ENCODE assay signal across 8 cellular contexts in the genomic region with DNA sequence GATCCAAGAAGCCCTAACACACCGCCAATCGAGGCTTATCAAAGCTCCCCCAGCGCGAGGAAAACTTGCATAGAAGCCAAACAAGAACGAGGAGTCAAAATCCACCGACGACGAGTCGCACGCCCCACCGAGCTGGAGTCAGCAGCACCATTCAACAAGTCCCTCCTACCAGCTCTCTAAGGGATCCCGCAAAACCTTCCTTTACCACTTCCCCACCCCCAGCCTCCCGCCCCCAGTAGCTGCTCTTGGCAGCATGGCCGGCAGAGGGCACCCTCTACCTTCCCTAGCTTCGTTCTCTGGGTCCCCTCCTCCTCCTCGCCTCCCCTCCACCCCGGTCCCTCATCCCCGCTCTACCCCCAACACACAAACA. TPM values are rescaled to one million over a fixed set of nuclear protein-coding genes. Genes with fewer than 3 reads are reported as not detected.
A peak's percentile ranks its signal among the peaks of the same experiment; 100 is the strongest.
DNase-seq lines count a peak whose midpoint lies in the region; TF ChIP-seq lines count a peak whose summit lies in the region.

No MANE protein-coding gene starts in this region.

- H3K4me1 Mint-ChIP-seq in immature natural killer cell = peaks cover 6% of the 10 kb centered on the region in 2 donors

- H3K36me3 ChIP-seq in GM23248 (ENCODE audit: low read depth) = no peaks in the 10 kb centered on the region
- no peaks in the 10 kb centered on the region for H3K36me3 ChIP-seq in skeletal muscle satellite cell (ENCODE audit: insufficient read depth, low read length)

- WGBS in GM23248 (ENCODE audit: low coverage in 1 of 2, low lambda C conversion rate in 2 of 2, missing lambda C conversion rate in 2 of 2), 2 experiments = 5 to 7% methylated on average over 14 to 18 of the region's 18 CpGs

- H3K4me3 Mint-ChIP-seq in immature natural killer cell = peak overlapping the region in 1 of 5 donors; percentile 22

- peaks cover 70% of the 10 kb centered on the region for H3K79me2 ChIP-seq in GM23248 (ENCODE audit: insufficient read depth)

- peaks cover 45% of the 10 kb centered on the region for H3K4me1 ChIP-seq in GM23248 (ENCODE audit: insufficient read depth)
- peaks cover 37% of the 10 kb centered on the region for H3K4me1 ChIP-seq in skeletal muscle satellite cell (ENCODE audit: control insufficient read depth, insufficient read depth, low read length)

- H3K36me3 Mint-ChIP-seq in immature natural killer cell = peaks cover 0 to 9% (median 0%) of the 10 kb centered on the region in 3 donors

- H3K4me3 ChIP-seq in GM23248 (peak overlapping the region; percentile 92), skeletal muscle satellite cell (ENCODE audit: low read length) (peak overlapping the region; percentile 91)

- POLR2A ChIA-PET in GM10248 (lab: Yijun Ruan, JAX) = interaction anchor here (0.6 kb wide), 1 partner anchor 1460 kb away, joined by 3 read pairs; no protein-coding TSS in a partner anchor

- H4K20me1 ChIP-seq in GM23248 (ENCODE audit: insufficient read depth) = 0 out of 2 replicates have a peak, but pooled peaks cover 3% of the 10 kb centered on the region

- H3K27ac Mint-ChIP-seq in immature natural killer cell = no peak overlapping the region

- peak overlapping the region; percentile 66 for H2AFZ ChIP-seq in GM23248

- peaks cover 0 to 30% (median 10%) of the 10 kb centered on the region in 6 donors for H3K9me3 Mint-ChIP-seq in immature natural killer cell

- peak; percentile 79 for DNase-seq in GM10248 (ENCODE audit: extremely low spot score)
- peak; percentile 92 for DNase-seq in GM23248
- peak; percentile 16 for DNase-seq in KG1 (lab: John Stamatoyannopoulos, UW)
- DNase-seq in SKM-1 treated with dmso at 0.1 percent for 144 hours (lab: John Stamatoyannopoulos, UW; ENCODE audit: unreplicated experiment) = peak; percentile 65
- DNase-seq in anterior cingulate cortex (lab: John Stamatoyannopoulos, UW) = peak in 46 of 58 donors; percentile 27 to 80 (median 53)
- peak; percentile 54 to 57 for DNase-seq in hippocampal formation (lab: John Stamatoyannopoulos, UW)
- no peak for DNase-seq in immature natural killer cell

- CTCF ChIA-PET in GM10248 (lab: Yijun Ruan, JAX) = interaction anchor here (0.7 to 5.5 kb wide), 39 partner anchors 11 to 1645 kb away, joined by 3 to 112 read pairs (median 4); no protein-coding TSS in a partner anchor

- in situ Hi-C loops in GM23248 (cut with MboI) = loop anchor here (10.0 kb wide), 1 partner anchor 1636 kb away; no protein-coding TSS in a partner anchor

- H3K27ac ChIP-seq in GM23248 = peak overlapping the region; percentile 48

- peaks cover 10 to 21% (median 12%) of the 10 kb centered on the region in 3 donors for H3K27me3 Mint-ChIP-seq in immature natural killer cell (ENCODE audit: low read depth in 3 of 3)

- peak; percentile 78 for TF ChIP-seq CTCF in GM10248 (IDR thresholded peaks at IDR 0.05; ENCODE audit: control extremely low read depth, extremely low read depth, low read depth, missing control alignments)

- no peaks in the 10 kb centered on the region for H3K9me2 ChIP-seq in GM23248 (ENCODE audit: insufficient read depth)

- H3K4me2 ChIP-seq in GM23248 (ENCODE audit: unreplicated experiment) (peak overlapping the region; percentile 81), skeletal muscle satellite cell (ENCODE audit: low read length) (peak overlapping the region; percentile 94)

- no peaks in the 10 kb centered on the region for H3K27me3 ChIP-seq in GM23248 (replicated peaks; ENCODE audit: insufficient read depth)
- H3K27me3 ChIP-seq in skeletal muscle satellite cell (ENCODE audit: control insufficient read depth, insufficient read depth, low read length) = peaks cover 5% of the 10 kb centered on the region

- H3K9ac ChIP-seq in GM23248 (peak overlapping the region; percentile 81), skeletal muscle satellite cell (ENCODE audit: low read depth, low read length) (peak overlapping the region; percentile 94)

- H3F3A ChIP-seq in GM23248 (ENCODE audit: insufficient read depth) = peaks cover 66% of the 10 kb centered on the region

- H3K9me3 ChIP-seq in GM23248 (ENCODE audit: low read depth) (no peaks in the 10 kb centered on the region), skeletal muscle satellite cell (replicated peaks; ENCODE audit: low read length) (no peaks in the 10 kb centered on the region)

RNA-seq across cellular contexts. Expression of a gene that starts 1.4 kb away (rescaled TPM):
- total RNA-seq in GM23248 (2014; rRNA removed; shearing (Covaris generic)) = 63.6 and 64.1 TPM in 2 replicates
- polyA plus RNA-seq in GM23248 (2016; fragmentation: Nextera tagmentation; extraction: Ambion mirVana) (58.1 and 59.7 TPM in 2 replicates), immature natural killer cell (not detected)
- 0.25 and 1.5 TPM in 2 replicates for total RNA-seq in skeletal muscle satellite cell (2012; rRNA removed)

Comparison
In these comparisons a context has a peak if more than half of its experiments do, and no peak if none do; other contexts are left out.
1. DNase-seq: peak in GM10248 (single experiment), GM23248 (single experiment), KG1 (single experiment), SKM-1 treated with dmso at 0.1 percent for 144 hours (single experiment), anterior cingulate cortex (46 of 58) and hippocampal formation (2 of 2); none in immature natural killer cell (0 of 3).
2. RNA of a gene that starts 1.4 kb away (polyA plus RNA-seq): 58.1 to 59.7 TPM in GM23248; not detected in immature natural killer cell; every median in the first group is over 10 times any median in the second.